Comparison of ENCODE assay signal across 1 cellular context in the genomic region with DNA sequence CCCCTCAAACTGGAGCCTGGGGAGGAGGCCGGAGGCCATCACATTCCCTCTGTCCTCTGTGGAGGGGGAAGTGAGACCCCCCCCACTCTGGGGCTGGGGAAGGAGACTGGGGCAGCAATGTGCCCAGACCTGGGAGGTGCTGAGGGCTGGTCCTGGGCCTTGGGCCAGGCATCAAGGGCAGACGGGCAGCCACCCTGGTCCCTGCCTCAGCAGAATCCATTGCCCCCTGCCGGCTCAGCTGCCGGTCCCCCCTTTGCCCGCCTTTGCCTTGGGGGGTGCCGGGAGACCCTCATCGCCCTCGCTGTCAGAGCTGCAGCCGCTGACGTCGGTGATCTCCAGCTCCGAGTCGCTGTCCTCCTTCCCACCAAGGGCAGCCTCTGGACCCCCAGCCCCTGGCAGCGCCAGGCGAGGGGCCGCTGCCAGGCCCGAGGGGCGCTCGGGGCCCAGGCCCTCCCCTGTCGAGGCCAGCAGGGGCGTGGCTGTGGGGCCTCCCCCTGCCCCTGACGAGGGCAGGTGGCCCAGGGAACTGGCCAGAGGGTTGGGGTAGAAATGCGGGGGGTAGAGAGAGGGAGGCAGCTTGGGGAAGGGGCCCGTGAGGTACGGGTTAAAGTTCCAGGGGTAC.
A peak's percentile ranks its signal among the peaks of the same experiment; 100 is the strongest.
TF ChIP-seq lines count a peak whose summit lies in the region.

No MANE protein-coding gene starts in this region.

TF ChIP-seq in HepG2, 621 proteins besides CTCF, POLR2A, EP300 and RAD21:
- TF ChIP-seq ZNF331 (CRISPR knock-in tag; IDR thresholded peaks at IDR 0.05) (no peak), MXI1 (IDR thresholded peaks at IDR 0.05; ENCODE audit: borderline replicate concordance, low read depth, low read length) (no peak), RBFOX2 (IDR thresholded peaks at IDR 0.05; ENCODE audit: low read depth, low read length) (peak; percentile 61; the same call in 1 of the 2 replicates), ZC3H13 (CRISPR knock-in tag; IDR thresholded peaks at IDR 0.05) (no peak), AGO2 (optimal IDR thresholded peaks at IDR 0.05; ENCODE audit: low read depth, low read length) (peak; percentile 91), ZNF317 (CRISPR knock-in tag; IDR thresholded peaks at IDR 0.05) (no peak), ZNF282 (IDR thresholded peaks at IDR 0.05; ENCODE audit: partially characterized antibody) (no peak)
